7 cellular contexts compared by ENCODE assay signal in genomic region chr21:38159355-38159754, GRCh38.
DNase-seq lines count a peak whose midpoint lies in the region; ATAC-seq and TF ChIP-seq lines count a peak whose summit lies in the region.

No MANE protein-coding gene starts in this region.

- H3K4me3 ChIP-seq in GM06990 (replicated peaks; ENCODE audit: low read depth, low read length) (no peak overlapping the region), SK-N-MC (no peak overlapping the region), hepatocyte (no peak overlapping the region)

- H3K27me3 ChIP-seq in GM06990 (replicated peaks; ENCODE audit: control insufficient read depth, insufficient read depth, low read length) (no peaks in the 10 kb centered on the region; the same call in none of the 2 replicates), hepatocyte (peaks cover 12% of the 10 kb centered on the region)

- peaks cover 5% of the 10 kb centered on the region for H3K27me3 Mint-ChIP-seq in activated naive CD8-positive, alpha-beta T cell treated with anti-CD3 and anti-CD28 coated beads, Interleukin-2, amount 50 U/mL, for 24 hours

- no peaks in the 10 kb centered on the region for H3K79me2 ChIP-seq in hepatocyte

- H3K9me3 ChIP-seq in SK-N-MC (ENCODE audit: low read depth, low read length) (no peaks in the 10 kb centered on the region), hepatocyte (ENCODE audit: low read depth) (no peaks in the 10 kb centered on the region)

- H3K9ac ChIP-seq in SK-N-MC (ENCODE audit: insufficient read length): no peak overlapping the region

- H3K27ac Mint-ChIP-seq in activated naive CD8-positive, alpha-beta T cell treated with anti-CD3 and anti-CD28 coated beads, Interleukin-2, amount 50 U/mL, for 24 hours: no peak overlapping the region

- H3K9me2 ChIP-seq in hepatocyte (replicated peaks; ENCODE audit: insufficient read depth): no peaks in the 10 kb centered on the region

- ATAC-seq in activated naive CD8-positive, alpha-beta T cell treated with anti-CD3 and anti-CD28 coated beads, Interleukin-2, amount 50 U/mL, for 24 hours: no peak
- no peak for ATAC-seq in HG02610 (IDR thresholded peaks at IDR 0.05; ENCODE audit: unreplicated experiment)

- H3K4me2 ChIP-seq in hepatocyte: no peak overlapping the region

- H3K27ac ChIP-seq in SK-N-MC (no peak overlapping the region), hepatocyte (no peak overlapping the region)

- WGBS in hepatocyte (ENCODE audit: low lambda C conversion rate, missing lambda C conversion rate): 12% methylated on average over 3 of the region's 3 CpGs

- no peaks in the 10 kb centered on the region for H3K9me3 Mint-ChIP-seq in activated naive CD8-positive, alpha-beta T cell treated with anti-CD3 and anti-CD28 coated beads, Interleukin-2, amount 50 U/mL, for 24 hours

- no peak overlapping the region for H3K4me3 Mint-ChIP-seq in activated naive CD8-positive, alpha-beta T cell treated with anti-CD3 and anti-CD28 coated beads, Interleukin-2, amount 50 U/mL, for 24 hours

- no peaks in the 10 kb centered on the region for H3K4me1 ChIP-seq in hepatocyte (ENCODE audit: insufficient read depth)

- H3K36me3 ChIP-seq in GM06990 (ENCODE audit: control insufficient read depth, insufficient read depth, low read length): no peaks in the 10 kb centered on the region
- no peaks in the 10 kb centered on the region for H3K36me3 ChIP-seq in SK-N-MC (ENCODE audit: insufficient read depth, low read length)
- H3K36me3 ChIP-seq in hepatocyte (replicated peaks; ENCODE audit: insufficient read depth, low read depth): no peaks in the 10 kb centered on the region

- no peak overlapping the region for H2AFZ ChIP-seq in hepatocyte

- DNase-seq in GM06990 (ENCODE audit: extremely low read depth, insufficient read length) (no peak), SK-N-MC (ENCODE audit: low read depth, low spot score) (peak; percentile 40), hepatocyte (ENCODE audit: low spot score) (peak; percentile 78)
- peak; percentile 64 for DNase-seq in activated naive CD8-positive, alpha-beta T cell treated with anti-CD3 and anti-CD28 coated beads, Interleukin-2, amount 50 U/mL, for 24 hours
- DNase-seq in stimulated activated CD4-positive, alpha-beta T cell treated with anti-CD3 and anti-CD28 coated beads, Interleukin-12 subunit alpha, Interleukin-12 subunit beta, amount 100 ng/mL, for 4 hours: peak; percentile 30

- no peaks in the 10 kb centered on the region for H4K20me1 ChIP-seq in hepatocyte (ENCODE audit: insufficient read depth, poor library complexity, severe bottlenecking)

- H3K4me1 Mint-ChIP-seq in activated naive CD8-positive, alpha-beta T cell treated with anti-CD3 and anti-CD28 coated beads, Interleukin-2, amount 50 U/mL, for 24 hours: no peaks in the 10 kb centered on the region

- no peaks in the 10 kb centered on the region for H3K36me3 Mint-ChIP-seq in activated naive CD8-positive, alpha-beta T cell treated with anti-CD3 and anti-CD28 coated beads, Interleukin-2, amount 50 U/mL, for 24 hours (ENCODE audit: low read depth)

- TF ChIP-seq CTCF in GM06990 (IDR thresholded peaks at IDR 0.05; ENCODE audit: insufficient read depth, low read length, poor library complexity, severe bottlenecking): peak; percentile 81
- TF ChIP-seq CTCF in LNCAP (IDR thresholded peaks at IDR 0.05): peak; percentile 82
- TF ChIP-seq CTCF in hepatocyte (IDR thresholded peaks at IDR 0.05; ENCODE audit: poor library complexity): peak; percentile 89
